ENCODE assay signal across 12 cellular contexts in the genomic region with DNA sequence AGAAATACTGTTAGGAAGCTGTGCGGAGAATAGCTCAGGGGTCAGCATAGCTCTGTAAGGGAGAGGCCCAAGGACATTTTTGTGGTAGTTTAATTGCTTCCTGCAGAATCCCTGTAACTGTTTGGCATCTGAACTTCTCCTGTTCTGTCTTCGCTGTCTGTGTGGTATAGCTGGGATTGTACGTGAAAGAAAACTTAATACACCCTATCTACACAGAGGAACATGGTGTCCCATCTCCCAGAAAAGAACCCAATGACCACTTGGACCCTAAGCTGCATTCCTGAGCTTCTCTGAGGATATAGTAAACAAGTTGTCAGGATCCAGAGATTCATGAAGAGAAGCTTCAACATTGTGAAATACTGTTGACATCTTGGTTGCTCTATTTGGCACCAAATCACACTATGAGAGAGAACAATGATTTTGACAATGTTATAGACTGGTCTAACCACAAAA.
DNase-seq lines count a peak whose midpoint lies in the region; ATAC-seq and TF ChIP-seq lines count a peak whose summit lies in the region.
"Had no signal": no experiment of that assay in that cellular context is flagged by ENCODE, and none has a peak within 500 bp of the region (broad histone marks: within the 10 kb centered on the region; RNA-seq: fewer than 3 reads in every experiment).

No MANE protein-coding gene starts in this region.

- TF ChIP-seq POLR2A in esophagus squamous epithelium (IDR thresholded peaks at IDR 0.05), result no peak

- no peaks in the 10 kb centered on the region for H3K36me3 Mint-ChIP-seq in activated T-cell treated with anti-CD3 and anti-CD28 coated beads, Interleukin-2, amount 50 U/mL, for 24 hours (ENCODE audit: low read depth)

- H3K9me3 ChIP-seq in esophagus squamous epithelium, result peaks cover 0 to 14% (median 4%) of the 10 kb centered on the region in 3 donors

- ATAC-seq in HG02588 (IDR thresholded peaks at IDR 0.05; ENCODE audit: unreplicated experiment) (no peak), GM19463 (IDR thresholded peaks at IDR 0.05; ENCODE audit: unreplicated experiment) (no peak)
- ATAC-seq: left colon had no signal

- DNase-seq in COLO829 (ENCODE audit: low spot score) (peak; percentile 35), OCI-M1 (lab: John Stamatoyannopoulos, UW) (peak; percentile 14), esophagus squamous epithelium (lab: John Stamatoyannopoulos, UW) (no peak), renal cortical epithelial cell (ENCODE audit: low read depth) (peak; percentile 68), NCI-H1092 treated with DMSO at 0.1 percent for 48 hours (lab: John Stamatoyannopoulos, UW) (no peak)
- no peak for DNase-seq in activated T-cell treated with anti-CD3 and anti-CD28 coated beads, Interleukin-2, amount 50 U/mL, for 24 hours
- DNase-seq: cortex of kidney, DND-41, left colon had no signal

- peaks cover 28 to 61% (median 35%) of the 10 kb centered on the region in 3 donors for H3K4me1 ChIP-seq in esophagus squamous epithelium

- no peak overlapping the region for H3K4me3 ChIP-seq in esophagus squamous epithelium

- H3K27me3 Mint-ChIP-seq in activated T-cell treated with anti-CD3 and anti-CD28 coated beads, Interleukin-2, amount 50 U/mL, for 24 hours, result no peaks in the 10 kb centered on the region

- peaks cover 8% of the 10 kb centered on the region for H3K9me3 Mint-ChIP-seq in activated T-cell treated with anti-CD3 and anti-CD28 coated beads, Interleukin-2, amount 50 U/mL, for 24 hours

- no peaks in the 10 kb centered on the region for H3K36me3 ChIP-seq in esophagus squamous epithelium

- intact Hi-C loops in esophagus squamous epithelium (cut with DNase I), result no loop called here

- 69 to 77% methylated on average over 3 of the region's 3 CpGs for WGBS in esophagus squamous epithelium, 2 donors

- peaks cover 66% of the 10 kb centered on the region for H3K4me1 Mint-ChIP-seq in activated T-cell treated with anti-CD3 and anti-CD28 coated beads, Interleukin-2, amount 50 U/mL, for 24 hours (ENCODE audit: low read depth)

- H3K27me3 ChIP-seq in esophagus squamous epithelium, result no peaks in the 10 kb centered on the region

- no peak overlapping the region for H3K4me3 Mint-ChIP-seq in activated T-cell treated with anti-CD3 and anti-CD28 coated beads, Interleukin-2, amount 50 U/mL, for 24 hours

- TF ChIP-seq CTCF in esophagus squamous epithelium (IDR thresholded peaks at IDR 0.05), result no peak

- peak overlapping the region in 3 of 4 donors; percentile 38 to 61 (median 59) for H3K27ac ChIP-seq in esophagus squamous epithelium
- H3K27ac ChIP-seq: KMS-11 had no signal

- no peak overlapping the region for H3K27ac Mint-ChIP-seq in activated T-cell treated with anti-CD3 and anti-CD28 coated beads, Interleukin-2, amount 50 U/mL, for 24 hours

Comparison
In these comparisons a context has a peak if more than half of its experiments do, and no peak if none do; other contexts are left out.
1. DNase-seq: peak in COLO829 (single experiment), OCI-M1 (single experiment) and renal cortical epithelial cell (single experiment); none in esophagus squamous epithelium (single experiment), activated T-cell treated with anti-CD3 and anti-CD28 coated beads, Interleukin-2, amount 50 U/mL, for 24 hours (single experiment) and NCI-H1092 treated with DMSO at 0.1 percent for 48 hours (single experiment).